In genomic region chr11:60841797-60842687, GRCh38 we compare ENCODE assay signal across 1 cellular context.
A peak's percentile ranks its signal among the peaks of the same experiment; 100 is the strongest.
TF ChIP-seq lines count a peak whose summit lies in the region.

CCDC86 (plus strand) TSS chr11:60842113; CDS start chr11:60842125, 12 bp downstream.

TF ChIP-seq in HepG2, 621 proteins besides CTCF, POLR2A, EP300 and RAD21 (continued from another document):
- TF ChIP-seq UBTF (CRISPR knock-in tag; IDR thresholded peaks at IDR 0.05) (peak; percentile 72), ZNF10 (CRISPR knock-in tag; IDR thresholded peaks at IDR 0.05; ENCODE audit: borderline replicate concordance, low read depth) (no peak), DR1 (CRISPR knock-in tag; IDR thresholded peaks at IDR 0.05) (0 out of 2 replicates have a peak, but pooled peaks have one; percentile 45), TRAFD1 (CRISPR knock-in tag; IDR thresholded peaks at IDR 0.05; ENCODE audit: borderline replicate concordance) (no peak), PHF21A (CRISPR knock-in tag; IDR thresholded peaks at IDR 0.05) (peak; percentile 72), CSRNP2 (CRISPR knock-in tag; conservative IDR thresholded peaks at IDR 0.05; ENCODE audit: low read depth) (no peak), GTF3A (CRISPR knock-in tag; conservative IDR thresholded peaks at IDR 0.05) (no peak), ZNF678 (CRISPR knock-in tag; IDR thresholded peaks at IDR 0.05) (no peak), CEBPZ (IDR thresholded peaks at IDR 0.05; ENCODE audit: low read length) (no peak), ZNF724P (CRISPR knock-in tag; IDR thresholded peaks at IDR 0.05; ENCODE audit: borderline replicate concordance) (peak; percentile 60; the same call in 1 of the 2 replicates), FOXA1 (IDR thresholded peaks at IDR 0.05) (no peak), FOXA1 (CRISPR knock-in tag; IDR thresholded peaks at IDR 0.05) (peak; percentile 58; the same call in 1 of the 2 replicates), RARA (CRISPR knock-in tag; IDR thresholded peaks at IDR 0.05) (0 out of 2 replicates have a peak, but pooled peaks have one; percentile 17), ZNF883 (CRISPR knock-in tag; IDR thresholded peaks at IDR 0.05; ENCODE audit: not compliant biosample characterization) (peak; percentile 71), ZXDC (CRISPR knock-in tag; IDR thresholded peaks at IDR 0.05) (no peak), TBX3 (IDR thresholded peaks at IDR 0.05; ENCODE audit: borderline replicate concordance) (peak; percentile 27; the same call in 1 of the 2 replicates), ZNF121 (CRISPR knock-in tag; IDR thresholded peaks at IDR 0.05) (no peak), TERF1 (CRISPR knock-in tag; IDR thresholded peaks at IDR 0.05) (no peak), HOXA7 (CRISPR knock-in tag; IDR thresholded peaks at IDR 0.05) (no peak), PTBP1 (IDR thresholded peaks at IDR 0.05; ENCODE audit: low read depth, low read length, poor library complexity, severe bottlenecking) (peak; percentile 51), ZEB1 (IDR thresholded peaks at IDR 0.05; ENCODE audit: insufficient replicate concordance, low read depth) (no peak), ZNF784 (CRISPR knock-in tag; IDR thresholded peaks at IDR 0.05; ENCODE audit: borderline replicate concordance) (peak; percentile 97), ZNF616 (CRISPR knock-in tag; IDR thresholded peaks at IDR 0.05; ENCODE audit: low read depth) (no peak; the same call in 1 of the 2 replicates), ZNF101 (CRISPR knock-in tag; IDR thresholded peaks at IDR 0.05; ENCODE audit: borderline replicate concordance, low read depth) (no peak)
TF ChIP-seq in HepG2: peak in this region for 315.
